In the genomic region with DNA sequence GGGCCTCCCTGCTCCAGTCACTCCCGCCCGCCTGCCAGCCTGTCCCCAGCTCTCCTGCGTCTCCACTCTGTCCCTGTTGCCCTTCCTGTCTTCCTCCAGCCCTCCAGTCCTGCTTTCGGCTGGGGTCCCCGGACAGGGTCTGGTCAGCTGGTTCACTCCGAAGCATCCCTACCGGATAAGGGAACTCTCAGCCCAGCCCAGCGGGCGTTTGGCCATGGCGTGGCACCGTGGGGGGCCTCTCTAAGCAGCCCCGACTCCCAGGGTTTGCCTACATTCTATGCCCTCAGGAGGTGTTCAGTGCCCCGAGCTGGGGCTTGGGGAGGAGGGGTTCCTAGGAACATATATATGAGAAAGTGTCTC, we compare ENCODE assay signal across 9 cellular contexts.
DNase-seq lines count a peak whose midpoint lies in the region; ATAC-seq and TF ChIP-seq lines count a peak whose summit lies in the region.
"Had no signal": no experiment of that assay in that cellular context is flagged by ENCODE, and none has a peak within 500 bp of the region (broad histone marks: within the 10 kb centered on the region; RNA-seq: fewer than 3 reads in every experiment).

No MANE protein-coding gene starts in this region.

- TF ChIP-seq CTCF in AG04449 (IDR thresholded peaks at IDR 0.05; ENCODE audit: insufficient read depth, low read length, missing control alignments) (no peak), Peyer's patch (IDR thresholded peaks at IDR 0.05) (no peak), fibroblast of mammary gland (conservative IDR thresholded peaks at IDR 0.05; ENCODE audit: control insufficient read depth, insufficient read depth, low read depth, low read length) (no peak), omental fat pad (IDR thresholded peaks at IDR 0.05) (no peak)

- no peak for TF ChIP-seq POLR2A in Peyer's patch (IDR thresholded peaks at IDR 0.05)

- H3K36me3 ChIP-seq in Peyer's patch: no peaks in the 10 kb centered on the region

- H3K4me3 ChIP-seq in AG04449 (ENCODE audit: low read depth, low read length) (peak overlapping the region; percentile 48), Peyer's patch (peak overlapping the region; percentile 6 to 54 (median 28)), fibroblast of mammary gland (ENCODE audit: control insufficient read depth, low read depth, low read length) (peak overlapping the region; percentile 29)

- H3K27me3 ChIP-seq in Peyer's patch: no peaks in the 10 kb centered on the region

- peak overlapping the region; percentile 33 to 71 (median 67) for H3K27ac ChIP-seq in Peyer's patch

- DNase-seq in AG04449 (ENCODE audit: low read depth, low spot score): no peak
- no peak for DNase-seq in Peyer's patch
- no peak for DNase-seq in fibroblast of mammary gland (ENCODE audit: low read depth)
- no peak for DNase-seq in omental fat pad (ENCODE audit: low spot score)
- no peak for DNase-seq in inferior parietal cortex (ENCODE audit: extremely low spot score)
- no peak for DNase-seq in DMS53 (lab: John Stamatoyannopoulos, UW)
- DNase-seq in stimulated activated CD4-positive, alpha-beta T cell treated with anti-CD3 and anti-CD28 coated beads, Interleukin-2, amount 100 ng/mL, for 48 hours: no peak
- DNase-seq in NCI-H2029 treated with DMSO at 0.1 percent for 48 hours (lab: John Stamatoyannopoulos, UW): no peak
- DNase-seq: NCI-H524 treated with DMSO at 0.1 percent for 48 hours had no signal

- no peaks in the 10 kb centered on the region for H3K9me3 ChIP-seq in Peyer's patch

- peak; percentile 43 for ATAC-seq in omental fat pad (ENCODE audit: low FRiP score)

- CTCF ChIA-PET in AG04449 (lab: Yijun Ruan, JAX): interaction anchor here (0.6 to 13.2 kb wide), 24 partner anchors 10 to 602 kb away, joined by 3 to 248 read pairs (median 5); partner anchors contain the start of gene ZFP36L2

- peaks cover 0 to 21% (median 6%) of the 10 kb centered on the region in 4 donors for H3K4me1 ChIP-seq in Peyer's patch

- POLR2A ChIA-PET in AG04449 (lab: Yijun Ruan, JAX): interaction anchor here (1.2 to 2.5 kb wide), 2 partner anchors 246 to 252 kb away, joined by 9 to 12 read pairs; partner anchors contain the start of gene ZFP36L2
